26 cellular contexts compared by ENCODE assay signal in the genomic region with DNA sequence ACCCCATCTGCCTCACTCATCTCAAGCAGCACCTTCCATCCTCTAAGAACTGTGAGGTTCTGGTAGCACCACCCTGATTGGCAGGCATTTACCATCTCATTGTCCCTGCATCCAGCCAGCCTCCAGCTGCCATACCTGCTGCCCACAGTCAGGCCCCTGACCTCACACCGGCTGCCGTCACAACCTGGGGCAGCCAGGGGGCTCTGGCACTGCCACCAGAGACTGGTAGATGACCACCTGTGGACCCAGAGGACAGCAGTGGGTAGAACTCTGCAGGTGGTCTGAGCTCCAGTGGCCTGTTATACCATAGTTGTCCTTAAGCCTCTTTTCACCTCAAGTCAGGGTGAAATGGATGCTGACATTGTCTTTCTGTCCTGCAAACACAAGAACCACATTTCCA.
DNase-seq lines count a peak whose midpoint lies in the region; ATAC-seq, FAIRE-seq and TF ChIP-seq lines count a peak whose summit lies in the region.
"Had no signal": no experiment of that assay in that cellular context is flagged by ENCODE, and none has a peak within 500 bp of the region (broad histone marks: within the 10 kb centered on the region; RNA-seq: fewer than 3 reads in every experiment).

No MANE protein-coding gene starts in this region.

- no peak overlapping the region for H3K14ac ChIP-seq in IMR-90 (replicated peaks; ENCODE audit: low read depth, low read length)
- no peak overlapping the region for H3K14ac ChIP-seq in H1 (ENCODE audit: insufficient read length)

- H3K18ac ChIP-seq in IMR-90 (ENCODE audit: low read depth, low read length) (no peak overlapping the region), H1 (ENCODE audit: extremely low read depth, low read length) (no peak overlapping the region)

- no peak for TF ChIP-seq RAD21 in IMR-90 (IDR thresholded peaks at IDR 0.05; ENCODE audit: low read length)
- no peak for TF ChIP-seq RAD21 in H1 (IDR thresholded peaks at IDR 0.05 in 1 of 2, conservative IDR thresholded peaks at IDR 0.05 in 1 of 2; ENCODE audit: low read depth in 2 of 2, low read length in 2 of 2)

- H3K79me1 ChIP-seq in IMR-90 (ENCODE audit: low read depth in 1 of 2, low read length in 2 of 2): no peaks in the 10 kb centered on the region
- no peaks in the 10 kb centered on the region for H3K79me1 ChIP-seq in H1 (ENCODE audit: low read depth, low read length)

- ATAC-seq in IMR-90 (ENCODE audit: low read depth): no peak
- ATAC-seq in HG03025 (IDR thresholded peaks at IDR 0.05; ENCODE audit: low FRiP score, unreplicated experiment): no peak
- ATAC-seq: GM12878 had no signal

- H3K27me3 Mint-ChIP-seq in osteocyte (ENCODE audit: unreplicated experiment): no peaks in the 10 kb centered on the region
- H3K27me3 Mint-ChIP-seq: CD4-positive, alpha-beta memory T cell; CD4-positive, CD25-positive, alpha-beta regulatory T cell; CD8-positive, alpha-beta memory T cell had no signal

- no peak overlapping the region for H2AK9ac ChIP-seq in IMR-90 (replicated peaks; ENCODE audit: low read depth, low read length, poor library complexity)

- no peak overlapping the region for H3K27ac Mint-ChIP-seq in osteocyte (ENCODE audit: unreplicated experiment)
- H3K27ac Mint-ChIP-seq: CD14-positive monocyte; CD4-positive, CD25-positive, alpha-beta regulatory T cell had no signal

- no peaks in the 10 kb centered on the region for H4K20me1 ChIP-seq in IMR-90 (ENCODE audit: insufficient read depth, low read length)
- no peaks in the 10 kb centered on the region for H4K20me1 ChIP-seq in H1 (replicated peaks in 1 of 2; ENCODE audit: control insufficient read depth in 1 of 2, insufficient read depth in 2 of 2, low read length in 2 of 2)
- H4K20me1 ChIP-seq: BLaER1 had no signal

- POLR2A ChIA-PET in IMR-90 (lab: Charles Lee; ENCODE audit: unreplicated experiment) (no interaction called here), H1 (lab: Charles Lee; ENCODE audit: partially characterized antibody) (no interaction called here)

- H2BK120ac ChIP-seq in IMR-90 (ENCODE audit: low read depth, low read length): no peak overlapping the region
- H2BK120ac ChIP-seq in H1 (replicated peaks; ENCODE audit: low read depth, low read length): no peak overlapping the region

- H3K4me3 ChIP-seq in IMR-90 (ENCODE audit: insufficient read depth, low read depth, low read length): no peak overlapping the region
- H3K4me3 ChIP-seq in H1 (ENCODE audit: extremely low read depth in 1 of 4, insufficient read depth in 2 of 4, low read depth in 3 of 4, low read length in 4 of 4): no peak overlapping the region
- H3K4me3 ChIP-seq: BLaER1, GM12878 had no signal

- TF ChIP-seq POLR2A in IMR-90 (IDR thresholded peaks at IDR 0.05; ENCODE audit: low read depth, low read length): no peak
- TF ChIP-seq POLR2A in H1 (IDR thresholded peaks at IDR 0.05; ENCODE audit: control extremely low read depth in 1 of 2, low read depth in 2 of 2, low read length in 2 of 2): no peak

- CTCF ChIA-PET in IMR-90 (lab: Yijun Ruan, JAX) (interaction anchor here (1.0 kb wide), 1 partner anchor 171 kb away, joined by 3 read pairs; a partner anchor contains a TSS), H1 (lab: Charles Lee; ENCODE audit: partially characterized antibody) (interaction anchor here (0.6 to 1.1 kb wide), 2 partner anchors 60 to 452 kb away, joined by 3 read pairs; no protein-coding TSS in a partner anchor)

- no peak overlapping the region for H2AFZ ChIP-seq in IMR-90 (replicated peaks; ENCODE audit: low read length, poor library complexity)
- no peak overlapping the region for H2AFZ ChIP-seq in H1 (ENCODE audit: low read length)

- no peak overlapping the region for H3K23ac ChIP-seq in IMR-90 (ENCODE audit: low read depth, low read length)
- no peak overlapping the region for H3K23ac ChIP-seq in H1 (ENCODE audit: insufficient read length)

- H3K23me2 ChIP-seq in H1 (ENCODE audit: low read depth, low read length): no peaks in the 10 kb centered on the region

- no peak overlapping the region for H4K8ac ChIP-seq in IMR-90 (ENCODE audit: low read depth in 2 of 2, low read length in 2 of 2)
- no peak overlapping the region for H4K8ac ChIP-seq in H1 (ENCODE audit: extremely low read depth, insufficient read depth, low read length)

- no peak overlapping the region for H3K56ac ChIP-seq in IMR-90 (ENCODE audit: extremely low read depth, insufficient read depth, low read length)
- no peak overlapping the region for H3K56ac ChIP-seq in H1 (replicated peaks; ENCODE audit: insufficient read length, low read depth, low read length)

- H3K4ac ChIP-seq in IMR-90 (ENCODE audit: low read depth, low read length): no peak overlapping the region
- no peak overlapping the region for H3K4ac ChIP-seq in H1 (replicated peaks; ENCODE audit: insufficient read length, low read depth, low read length)

- no peaks in the 10 kb centered on the region for H3K36me3 ChIP-seq in IMR-90 (ENCODE audit: control insufficient read depth, insufficient read depth, low read length)
- no peaks in the 10 kb centered on the region for H3K36me3 ChIP-seq in H1 (ENCODE audit: control insufficient read depth in 2 of 4, insufficient read depth in 4 of 4, low read length in 3 of 4)
- H3K36me3 ChIP-seq: BE2C, BLaER1 had no signal

- no peak overlapping the region for H3K4me3 Mint-ChIP-seq in osteocyte (ENCODE audit: unreplicated experiment)
- H3K4me3 Mint-ChIP-seq: CD14-positive monocyte; CD4-positive, alpha-beta memory T cell; CD4-positive, CD25-positive, alpha-beta regulatory T cell; CD8-positive, alpha-beta memory T cell had no signal

- H3K4me1 ChIP-seq in IMR-90 (ENCODE audit: control insufficient read depth, insufficient read depth, low read length) (peaks cover 5% of the 10 kb centered on the region), H1 (replicated peaks in 1 of 4; ENCODE audit: control insufficient read depth in 3 of 4, insufficient read depth in 4 of 4, low read length in 3 of 4) (no peaks in the 10 kb centered on the region)
- H3K4me1 ChIP-seq: BE2C, BLaER1 had no signal

- H2BK20ac ChIP-seq in IMR-90 (ENCODE audit: low read depth, low read length) (no peak overlapping the region), H1 (ENCODE audit: low read length) (no peak overlapping the region)

- 93% methylated on average over 2 of the region's 2 CpGs; no CpG with 5 or more reads in 1 of the 2 experiments for WGBS in IMR-90 (ENCODE audit: extremely low coverage in 2 of 2, insufficient read length in 1 of 2), 2 experiments
- WGBS in H1 (ENCODE audit: extremely low coverage in 1 of 2, insufficient coverage in 1 of 2, insufficient read length in 1 of 2, insufficient replicate concordance in 2 of 2, low coverage in 1 of 2, low lambda C conversion rate in 2 of 2, missing lambda C conversion rate in 1 of 2), 2 experiments: 100% methylated on average over 2 of the region's 2 CpGs; no CpG with 5 or more reads in 1 of the 2 experiments

- no peak for TF ChIP-seq EP300 in H1 (IDR thresholded peaks at IDR 0.05; ENCODE audit: borderline replicate concordance in 1 of 2, low read depth in 2 of 2, low read length in 2 of 2)

- in situ Hi-C loops in IMR-90 (cut with MboI; ENCODE audit: low sequenced_read_pairs): no loop called here

- H3K27ac ChIP-seq in IMR-90 (ENCODE audit: insufficient read depth, low read length) (no peak overlapping the region), H1 (ENCODE audit: low read depth, low read length) (no peak overlapping the region)
- H3K27ac ChIP-seq: BLaER1 had no signal

- H3K9me1 ChIP-seq in IMR-90 (ENCODE audit: insufficient read depth, low read length): no peaks in the 10 kb centered on the region; the same call in 1 of the 2 replicates

- H3K4me1 Mint-ChIP-seq in osteocyte (ENCODE audit: unreplicated experiment): peaks cover under 1% of the 10 kb centered on the region
- H3K4me1 Mint-ChIP-seq: CD4-positive, alpha-beta memory T cell; CD8-positive, alpha-beta memory T cell had no signal

- no peaks in the 10 kb centered on the region for H3K79me2 ChIP-seq in H1 (ENCODE audit: control insufficient read depth in 1 of 2, insufficient read depth in 2 of 2, low read length in 2 of 2)

- TF ChIP-seq CTCF in IMR-90 (conservative IDR thresholded peaks at IDR 0.05; ENCODE audit: low read depth, low read length) (no peak), H1 (IDR thresholded peaks at IDR 0.05; ENCODE audit: control extremely low read depth in 1 of 3, insufficient read depth in 1 of 3, low read depth in 1 of 3, low read length in 3 of 3) (no peak), osteocyte (IDR thresholded peaks at IDR 0.05) (no peak)

- DNase-seq in IMR-90 (no peak), H1 (ENCODE audit: low read depth in 1 of 2, low spot score in 2 of 2) (peak in 1 of 2 experiments; percentile 24), osteocyte (ENCODE audit: extremely low spot score, unreplicated experiment) (peak; percentile 65)
- no peak for DNase-seq in activated CD8-positive, alpha-beta memory T cell treated with anti-CD3 and anti-CD28 coated beads, Interleukin-2, amount 50 U/mL, for 48 hours
- DNase-seq: 8988T; ACHN; BE2C; C1 segment of cervical spinal cord; CD4-positive, alpha-beta memory T cell; CD4-positive, CD25-positive, alpha-beta regulatory T cell; CD8-positive, alpha-beta memory T cell; COR-L47; DMS 273 treated with DMSO at 0.1 percent for 48 hours; DMS153; DMS53; DMS79; DND-41; EL; GDM1 had no signal

- H4K5ac ChIP-seq in IMR-90 (ENCODE audit: low read depth, low read length): no peak overlapping the region
- no peak overlapping the region for H4K5ac ChIP-seq in H1 (ENCODE audit: insufficient read length, low read depth, low read length)

- intact Hi-C loops in IMR-90 (cut with micrococcal nuclease): no loop called here

- H3K9me3 ChIP-seq in IMR-90 (ENCODE audit: control insufficient read depth, insufficient read depth, low read length): no peaks in the 10 kb centered on the region
- no peaks in the 10 kb centered on the region for H3K9me3 ChIP-seq in H1 (ENCODE audit: insufficient read depth in 2 of 2, low read depth in 1 of 2, low read length in 1 of 2)
- H3K9me3 ChIP-seq: BE2C, BLaER1 had no signal

- H2AK5ac ChIP-seq in IMR-90 (ENCODE audit: low read depth, low read length): 0 out of 2 replicates have a peak overlapping the region, but pooled peaks have one; percentile 13
- H2AK5ac ChIP-seq in H1 (ENCODE audit: low read depth, low read length): no peak overlapping the region

- H3K4me2 ChIP-seq in IMR-90 (ENCODE audit: low read depth, low read length) (no peak overlapping the region), H1 (ENCODE audit: insufficient read depth in 1 of 2, low read depth in 2 of 2, low read length in 2 of 2) (no peak overlapping the region)
- H3K4me2 ChIP-seq: BLaER1 had no signal

- no peaks in the 10 kb centered on the region for H3K9me3 Mint-ChIP-seq in osteocyte (ENCODE audit: unreplicated experiment)
- H3K9me3 Mint-ChIP-seq: CD14-positive monocyte; CD4-positive, alpha-beta memory T cell; CD4-positive, CD25-positive, alpha-beta regulatory T cell; CD8-positive, alpha-beta memory T cell had no signal

- no peak overlapping the region for H2BK15ac ChIP-seq in IMR-90 (ENCODE audit: low read depth, low read length)
- no peak overlapping the region for H2BK15ac ChIP-seq in H1 (ENCODE audit: low read length)

- H2BK12ac ChIP-seq in H1 (ENCODE audit: low read depth, low read length): 0 out of 2 replicates have a peak overlapping the region, but pooled peaks have one; percentile 12

- H2BK5ac ChIP-seq in IMR-90 (ENCODE audit: low read depth, low read length, poor library complexity, severe bottlenecking) (no peak overlapping the region), H1 (ENCODE audit: low read depth, low read length) (no peak overlapping the region)

- dilution Hi-C loops in IMR-90 (cut with HindIII; ENCODE audit: low sequenced_read_pairs, unreplicated experiment): no loop called here

- H3K9ac ChIP-seq in IMR-90 (ENCODE audit: low read depth, low read length) (no peak overlapping the region), H1 (replicated peaks in 1 of 4; ENCODE audit: extremely low read depth in 1 of 4, low read depth in 3 of 4, low read length in 3 of 4) (no peak overlapping the region)
- H3K9ac ChIP-seq: BLaER1 had no signal

- H4K91ac ChIP-seq in IMR-90 (ENCODE audit: insufficient read depth, low read depth, low read length): no peak overlapping the region; the same call in 1 of the 2 replicates
- H4K91ac ChIP-seq in H1 (replicated peaks; ENCODE audit: insufficient read length, low read length): no peak overlapping the region

- no peaks in the 10 kb centered on the region for H3K36me3 Mint-ChIP-seq in osteocyte (ENCODE audit: unreplicated experiment)
- H3K36me3 Mint-ChIP-seq: CD14-positive monocyte; CD4-positive, CD25-positive, alpha-beta regulatory T cell had no signal

- H3K27me3 ChIP-seq in IMR-90 (ENCODE audit: control insufficient read depth, insufficient read depth, low read length) (no peaks in the 10 kb centered on the region), H1 (replicated peaks in 1 of 4; ENCODE audit: control insufficient read depth in 3 of 4, extremely low read depth in 1 of 4, insufficient read depth in 3 of 4, low read length in 3 of 4) (no peaks in the 10 kb centered on the region)
- H3K27me3 ChIP-seq: BE2C, BLaER1 had no signal

- BruUV-seq in IMR-90 (replicated peaks; lab: Mats Ljungman, UMichigan): no TSS peak

- no peak for FAIRE-seq in H1 (lab: Jason Lieb, UNC)
- FAIRE-seq: A204.1, GM12878, GM12892, GM18507 had no signal
